Comparison of ENCODE assay signal across 10 cellular contexts in genomic region chr10:110368002-110368401, GRCh38.
DNase-seq lines count a peak whose midpoint lies in the region; ATAC-seq, FAIRE-seq and TF ChIP-seq lines count a peak whose summit lies in the region.
"Had no signal": no experiment of that assay in that cellular context is flagged by ENCODE, and none has a peak within 500 bp of the region (broad histone marks: within the 10 kb centered on the region; RNA-seq: fewer than 3 reads in every experiment).

No MANE protein-coding gene starts in this region.

- H3K4me3 Mint-ChIP-seq in activated naive CD4-positive, alpha-beta T cell treated with anti-CD3 and anti-CD28 coated beads for 36 hours = no peak overlapping the region
- no peak overlapping the region for H3K4me3 Mint-ChIP-seq in stimulated activated naive CD8-positive, alpha-beta T cell treated with anti-CD3 and anti-CD28 coated beads, Interleukin-15, Interleukin-2, amounts not matched to agents 100 ng/mL and 50 ng/mL, for 24 hours
- no peak overlapping the region for H3K4me3 Mint-ChIP-seq in nephron progenitor cell
- H3K4me3 Mint-ChIP-seq: T-helper 2 cell treated with Interferon-gamma antibody and Interleukin-4, amounts not matched to agents 5 μg/mL and 100 μg/mL, for 36 hours had no signal

- H3K27me3 Mint-ChIP-seq in activated naive CD4-positive, alpha-beta T cell treated with anti-CD3 and anti-CD28 coated beads for 36 hours (ENCODE audit: low read depth) = no peaks in the 10 kb centered on the region
- H3K27me3 Mint-ChIP-seq in stimulated activated naive CD8-positive, alpha-beta T cell treated with anti-CD3 and anti-CD28 coated beads, Interleukin-15, Interleukin-2, amounts not matched to agents 100 ng/mL and 50 ng/mL, for 24 hours = no peaks in the 10 kb centered on the region
- H3K27me3 Mint-ChIP-seq in nephron progenitor cell (ENCODE audit: low read depth, poor library complexity) = peaks cover 5% of the 10 kb centered on the region

- H3K4me1 Mint-ChIP-seq in activated naive CD4-positive, alpha-beta T cell treated with anti-CD3 and anti-CD28 coated beads for 36 hours (ENCODE audit: low read depth) = peaks cover 75% of the 10 kb centered on the region
- H3K4me1 Mint-ChIP-seq in stimulated activated naive CD8-positive, alpha-beta T cell treated with anti-CD3 and anti-CD28 coated beads, Interleukin-15, Interleukin-2, amounts not matched to agents 100 ng/mL and 50 ng/mL, for 24 hours (ENCODE audit: low read depth) = peaks cover 78% of the 10 kb centered on the region
- H3K4me1 Mint-ChIP-seq in nephron progenitor cell = peaks cover 56% of the 10 kb centered on the region

- ATAC-seq in HG02610 (IDR thresholded peaks at IDR 0.05; ENCODE audit: unreplicated experiment) = peak; percentile 68

- intact Hi-C loops in activated naive CD4-positive, alpha-beta T cell treated with anti-CD3 and anti-CD28 coated beads for 36 hours (cut with micrococcal nuclease) = no loop called here

- CTCF ChIA-PET in activated naive CD4-positive, alpha-beta T cell treated with anti-CD3 and anti-CD28 coated beads for 36 hours (lab: Charles Lee) = interaction anchor here (0.7 to 6.0 kb wide), 4 partner anchors 9 to 80 kb away, joined by 3 to 62 read pairs (median 4); no protein-coding TSS in a partner anchor

- DNase-seq in activated naive CD4-positive, alpha-beta T cell treated with anti-CD3 and anti-CD28 coated beads for 36 hours = peak; percentile 40
- no peak for DNase-seq in activated naive CD4-positive, alpha-beta T cell treated with Interleukin-2 at 50 U/mL for 16 hours
- DNase-seq in RCC 7860 (ENCODE audit: low spot score) = peak; percentile 43
- no peak for DNase-seq in middle frontal gyrus (ENCODE audit: extremely low spot score, low spot score)
- DNase-seq in nephron progenitor cell = no peak
- DNase-seq in NCI-H1694 treated with DMSO at 0.1 percent for 48 hours (lab: John Stamatoyannopoulos, UW) = no peak
- DNase-seq: stimulated activated CD4-positive, alpha-beta T cell treated with anti-CD3 and anti-CD28 coated beads, Interleukin-12 subunit alpha, Interleukin-12 subunit beta, amount 100 ng/mL, for 4 hours had no signal

- no peaks in the 10 kb centered on the region for H3K36me3 Mint-ChIP-seq in activated naive CD4-positive, alpha-beta T cell treated with anti-CD3 and anti-CD28 coated beads for 36 hours (ENCODE audit: low read depth)
- H3K36me3 Mint-ChIP-seq in stimulated activated naive CD8-positive, alpha-beta T cell treated with anti-CD3 and anti-CD28 coated beads, Interleukin-15, Interleukin-2, amounts not matched to agents 100 ng/mL and 50 ng/mL, for 24 hours (ENCODE audit: low read depth) = no peaks in the 10 kb centered on the region
- no peaks in the 10 kb centered on the region for H3K36me3 Mint-ChIP-seq in nephron progenitor cell (ENCODE audit: low read depth)

- peak overlapping the region; percentile 93 for H3K27ac Mint-ChIP-seq in activated naive CD4-positive, alpha-beta T cell treated with anti-CD3 and anti-CD28 coated beads for 36 hours
- peak overlapping the region; percentile 78 for H3K27ac Mint-ChIP-seq in stimulated activated naive CD8-positive, alpha-beta T cell treated with anti-CD3 and anti-CD28 coated beads, Interleukin-15, Interleukin-2, amounts not matched to agents 100 ng/mL and 50 ng/mL, for 24 hours
- H3K27ac Mint-ChIP-seq in nephron progenitor cell = no peak overlapping the region
- H3K27ac Mint-ChIP-seq: T-helper 2 cell treated with Interferon-gamma antibody and Interleukin-4, amounts not matched to agents 5 μg/mL and 100 μg/mL, for 36 hours had no signal

- no peaks in the 10 kb centered on the region for H3K9me3 Mint-ChIP-seq in activated naive CD4-positive, alpha-beta T cell treated with anti-CD3 and anti-CD28 coated beads for 36 hours
- no peaks in the 10 kb centered on the region for H3K9me3 Mint-ChIP-seq in stimulated activated naive CD8-positive, alpha-beta T cell treated with anti-CD3 and anti-CD28 coated beads, Interleukin-15, Interleukin-2, amounts not matched to agents 100 ng/mL and 50 ng/mL, for 24 hours
- no peaks in the 10 kb centered on the region for H3K9me3 Mint-ChIP-seq in nephron progenitor cell
- H3K9me3 Mint-ChIP-seq: T-helper 2 cell treated with Interferon-gamma antibody and Interleukin-4, amounts not matched to agents 5 μg/mL and 100 μg/mL, for 36 hours had no signal

- TF ChIP-seq CTCF in nephron progenitor cell (IDR thresholded peaks at IDR 0.05) = no peak

- no peak for FAIRE-seq in RCC 7860 (lab: Jason Lieb, UNC)

Comparison
In these comparisons a context has a peak if more than half of its experiments do, and no peak if none do; other contexts are left out.
1. DNase-seq: peak in activated naive CD4-positive, alpha-beta T cell treated with anti-CD3 and anti-CD28 coated beads for 36 hours (single experiment) and RCC 7860 (single experiment); none in activated naive CD4-positive, alpha-beta T cell treated with Interleukin-2 at 50 U/mL for 16 hours (single experiment), middle frontal gyrus (single experiment), nephron progenitor cell (single experiment) and NCI-H1694 treated with DMSO at 0.1 percent for 48 hours (single experiment).